In genomic region chr5:134502259-134502658, GRCh38 we compare ENCODE assay signal across 14 cellular contexts. TPM values are rescaled to one million over a fixed set of nuclear protein-coding genes. Genes with fewer than 3 reads are reported as not detected.
DNase-seq lines count a peak whose midpoint lies in the region; TF ChIP-seq lines count a peak whose summit lies in the region.
"Had no signal": no experiment of that assay in that cellular context is flagged by ENCODE, and none has a peak within 500 bp of the region (broad histone marks: within the 10 kb centered on the region; RNA-seq: fewer than 3 reads in every experiment).

No MANE protein-coding gene starts in this region.

- H3K4me2 ChIP-seq in trophoblast cell (ENCODE audit: low read length): no peak overlapping the region

- H3K9me3 ChIP-seq in trophoblast cell (ENCODE audit: insufficient read depth, low read depth, low read length): no peaks in the 10 kb centered on the region
- H3K9me3 ChIP-seq: adrenal gland had no signal

- peak overlapping the region; percentile 15 for H3K27ac Mint-ChIP-seq in activated naive CD4-positive, alpha-beta T cell treated with anti-CD3 and anti-CD28 coated beads for 36 hours
- H3K27ac Mint-ChIP-seq in activated naive CD8-positive, alpha-beta T cell treated with anti-CD3 and anti-CD28 coated beads for 36 hours: peak overlapping the region; percentile 11

- no peaks in the 10 kb centered on the region for H3K79me2 ChIP-seq in trophoblast cell (ENCODE audit: control insufficient read depth, insufficient read depth, low read length, poor library complexity)

- H3K36me3 ChIP-seq in trophoblast cell (ENCODE audit: control insufficient read depth in 1 of 2, insufficient read depth in 2 of 2, low read length in 2 of 2): no peaks in the 10 kb centered on the region
- H3K36me3 ChIP-seq: adrenal gland had no signal

- no peak overlapping the region for H2AFZ ChIP-seq in trophoblast cell (ENCODE audit: insufficient read depth, low read length, poor library complexity)

- H3K4me1 ChIP-seq in trophoblast cell (ENCODE audit: control insufficient read depth in 1 of 2, insufficient read depth in 2 of 2, low read length in 2 of 2): peaks cover 36 to 39% of the 10 kb centered on the region in 2 experiments

- CTCF ChIA-PET in activated naive CD4-positive, alpha-beta T cell treated with anti-CD3 and anti-CD28 coated beads for 36 hours (lab: Charles Lee): interaction anchor here (1.1 to 1.7 kb wide), 3 partner anchors 8 to 25 kb away, joined by 3 to 5 read pairs (median 5); no protein-coding TSS in a partner anchor

- TF ChIP-seq CTCF in HL-60 (IDR thresholded peaks at IDR 0.05; ENCODE audit: insufficient read depth, low read length): no peak

- H3K79me1 ChIP-seq in trophoblast cell (ENCODE audit: low read length): peaks cover 29% of the 10 kb centered on the region

- no peaks in the 10 kb centered on the region for H3K27me3 Mint-ChIP-seq in activated naive CD4-positive, alpha-beta T cell treated with anti-CD3 and anti-CD28 coated beads for 36 hours (ENCODE audit: low read depth)
- H3K27me3 Mint-ChIP-seq in activated naive CD8-positive, alpha-beta T cell treated with anti-CD3 and anti-CD28 coated beads for 36 hours: no peaks in the 10 kb centered on the region

- peak overlapping the region; percentile 69 for H4K91ac ChIP-seq in trophoblast cell (ENCODE audit: low read depth, low read length)

- DNase-seq in activated naive CD4-positive, alpha-beta T cell treated with anti-CD3 and anti-CD28 coated beads for 36 hours: no peak
- DNase-seq in activated naive CD4-positive, alpha-beta T cell (lab: John Stamatoyannopoulos, UW): no peak
- DNase-seq in HL-60 (ENCODE audit: low read depth in 1 of 2, low spot score in 1 of 2): no peak
- DNase-seq in activated naive CD8-positive, alpha-beta T cell treated with anti-CD3 and anti-CD28 coated beads for 36 hours: no peak
- DNase-seq in trophoblast cell: no peak
- DNase-seq in HUDEP-2 (lab: John Stamatoyannopoulos, UW; ENCODE audit: unreplicated experiment in 76 of 76): no peak
- DNase-seq in head of caudate nucleus: no peak
- no peak for DNase-seq in MV-4-11 (lab: John Stamatoyannopoulos, UW)
- DNase-seq: caudate nucleus; NCI-H1105; SHP77 treated with DMSO at 0.1 percent for 48 hours; stimulated activated CD4-positive, alpha-beta T cell treated with anti-CD3 and anti-CD28 coated beads, Interleukin-15, amount 100 ng/mL, for 24 hours; substantia nigra had no signal

- peak overlapping the region; percentile 85 for H2BK12ac ChIP-seq in trophoblast cell (ENCODE audit: low read length)

- H4K12ac ChIP-seq in trophoblast cell (ENCODE audit: low read depth, low read length): no peak overlapping the region

- H3K36me3 Mint-ChIP-seq in activated naive CD4-positive, alpha-beta T cell treated with anti-CD3 and anti-CD28 coated beads for 36 hours (ENCODE audit: low read depth): no peaks in the 10 kb centered on the region
- H3K36me3 Mint-ChIP-seq in activated naive CD8-positive, alpha-beta T cell treated with anti-CD3 and anti-CD28 coated beads for 36 hours: no peaks in the 10 kb centered on the region

- H4K8ac ChIP-seq in trophoblast cell (ENCODE audit: low read depth, low read length): peak overlapping the region; percentile 22

- intact Hi-C loops in activated naive CD4-positive, alpha-beta T cell treated with anti-CD3 and anti-CD28 coated beads for 36 hours (cut with micrococcal nuclease): no loop called here
- intact Hi-C loops in head of caudate nucleus (cut with DNase I): no loop called here

- H3K27me3 ChIP-seq in HL-60 (ENCODE audit: insufficient read depth, poor library complexity, severe bottlenecking) (no peaks in the 10 kb centered on the region), trophoblast cell (ENCODE audit: insufficient read depth, low read length) (no peaks in the 10 kb centered on the region)
- H3K27me3 ChIP-seq: adrenal gland had no signal

- no peaks in the 10 kb centered on the region for H3K9me3 Mint-ChIP-seq in activated naive CD4-positive, alpha-beta T cell treated with anti-CD3 and anti-CD28 coated beads for 36 hours
- no peaks in the 10 kb centered on the region for H3K9me3 Mint-ChIP-seq in activated naive CD8-positive, alpha-beta T cell treated with anti-CD3 and anti-CD28 coated beads for 36 hours

- no peak overlapping the region for H3K4me3 Mint-ChIP-seq in activated naive CD4-positive, alpha-beta T cell treated with anti-CD3 and anti-CD28 coated beads for 36 hours
- no peak overlapping the region for H3K4me3 Mint-ChIP-seq in activated naive CD8-positive, alpha-beta T cell treated with anti-CD3 and anti-CD28 coated beads for 36 hours

- no CpG with 5 or more reads among the region's 2 CpGs for WGBS in trophoblast cell (ENCODE audit: extremely low coverage, insufficient coverage, insufficient read length)

- H3K27ac ChIP-seq in HL-60 (replicated peaks) (peak overlapping the region; percentile 67), trophoblast cell (ENCODE audit: low read depth, low read length) (no peak overlapping the region)

- peak overlapping the region; percentile 2 for H2BK120ac ChIP-seq in trophoblast cell (ENCODE audit: insufficient read depth, low read length, poor library complexity)

- H3K4me3 ChIP-seq in HL-60 (replicated peaks; ENCODE audit: insufficient read depth, low read length): no peak overlapping the region
- H3K4me3 ChIP-seq in trophoblast cell (ENCODE audit: low read depth, low read length): no peak overlapping the region
- H3K4me3 ChIP-seq: adrenal gland had no signal

- peak overlapping the region; percentile 1 for H3K18ac ChIP-seq in trophoblast cell (ENCODE audit: low read length)

- no peak overlapping the region for H3K4ac ChIP-seq in trophoblast cell (ENCODE audit: low read depth, low read length)

- no peak overlapping the region for H3K23ac ChIP-seq in trophoblast cell (ENCODE audit: low read length)

- H2AK5ac ChIP-seq in trophoblast cell (ENCODE audit: low read length): peak overlapping the region; percentile 34

- no peak overlapping the region for H3K9ac ChIP-seq in trophoblast cell (ENCODE audit: low read length)

- H3K4me1 Mint-ChIP-seq in activated naive CD4-positive, alpha-beta T cell treated with anti-CD3 and anti-CD28 coated beads for 36 hours (ENCODE audit: low read depth): peaks cover 31% of the 10 kb centered on the region
- H3K4me1 Mint-ChIP-seq in activated naive CD8-positive, alpha-beta T cell treated with anti-CD3 and anti-CD28 coated beads for 36 hours: peaks cover 24% of the 10 kb centered on the region

- peak overlapping the region; percentile 20 for H3K14ac ChIP-seq in trophoblast cell (ENCODE audit: low read length)

- H2BK5ac ChIP-seq in trophoblast cell (ENCODE audit: low read depth, low read length, poor library complexity): no peak overlapping the region

RNA-seq across cellular contexts. Expression of gene JADE2, which starts 23.2 kb away (rescaled TPM):
- total RNA-seq in activated naive CD4-positive, alpha-beta T cell treated with anti-CD3 and anti-CD28 coated beads for 36 hours: 10 to 100 TPM; 78.4 to 86.6 TPM
- total RNA-seq in activated naive CD8-positive, alpha-beta T cell treated with anti-CD3 and anti-CD28 coated beads for 36 hours: 10 to 100 TPM; 80.2 to 80.3 TPM
- 3.8 TPM in 2 replicates for polyA plus RNA-seq in trophoblast cell (2013)
